In genomic region chr4:189046642-189047041, GRCh38 we compare ENCODE assay signal across 1 cellular context.
A peak's percentile ranks its signal among the peaks of the same experiment; 100 is the strongest.
TF ChIP-seq lines count a peak whose summit lies in the region.

No MANE protein-coding gene starts in this region.

TF ChIP-seq in WTC11, 78 proteins besides CTCF, POLR2A, EP300 and RAD21 (continued from another document):
- peak; percentile 2; the same call in 1 of the 2 replicates for TF ChIP-seq ZNF423 (CRISPR knock-in tag; IDR thresholded peaks at IDR 0.05)
